ENCODE assay signal across 8 cellular contexts in the genomic region with DNA sequence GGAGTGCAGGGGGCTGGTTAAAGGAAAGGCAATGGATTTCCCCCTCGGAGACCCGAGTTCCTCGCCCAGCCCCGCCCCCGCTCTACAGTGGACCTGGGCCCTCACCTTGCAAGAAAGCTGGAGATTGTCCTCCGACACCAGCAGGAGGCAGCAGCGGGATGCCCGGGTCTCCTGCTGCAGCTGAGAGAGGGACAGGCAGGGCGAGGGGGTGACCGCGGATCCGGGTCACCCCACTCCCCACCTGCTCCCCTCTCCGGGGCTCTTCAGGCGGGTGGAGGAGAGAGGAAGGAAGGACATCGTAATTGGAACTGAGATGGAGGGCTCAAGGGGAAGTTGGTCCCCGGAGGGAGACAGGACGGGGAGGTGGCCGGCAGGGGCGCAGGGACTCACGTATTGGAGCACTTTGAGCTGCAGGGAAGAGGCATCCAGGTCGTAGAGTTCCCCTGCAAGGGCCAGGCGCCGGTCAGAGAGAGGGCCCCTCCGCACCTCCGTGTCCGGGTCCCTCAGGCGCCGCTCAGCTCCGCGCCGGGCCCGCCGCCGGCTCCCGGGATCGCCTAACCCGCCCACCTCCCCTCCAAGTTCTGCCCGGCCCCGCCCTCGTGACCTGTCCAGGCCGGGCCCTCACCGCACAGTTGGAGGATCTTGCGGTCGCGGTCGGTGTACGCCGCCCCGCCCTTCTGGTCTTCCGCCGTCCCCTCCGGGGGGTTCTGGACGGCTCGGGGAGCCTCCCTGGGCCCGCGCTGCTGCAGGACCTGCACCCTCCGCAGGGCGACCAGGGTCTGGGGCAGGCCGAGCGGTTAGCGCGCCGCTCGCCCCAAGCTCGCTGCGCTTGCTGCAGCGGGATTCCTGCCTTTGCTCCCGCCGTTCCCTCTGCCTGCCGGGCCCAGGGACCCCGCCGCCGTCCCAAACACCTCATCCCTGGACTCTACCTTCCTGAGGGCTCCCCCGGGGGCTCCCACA.
A peak's percentile ranks its signal among the peaks of the same experiment; 100 is the strongest.
DNase-seq lines count a peak whose midpoint lies in the region; ATAC-seq and TF ChIP-seq lines count a peak whose summit lies in the region.

No MANE protein-coding gene starts in this region.

- H3K4me3 ChIP-seq in Panc1 (ENCODE audit: low read depth in 2 of 2, low read length in 2 of 2) (peak overlapping the region; percentile 21 to 38), ascending aorta (peak overlapping the region; percentile 11 to 54)

- intact Hi-C loops in Panc1 (cut with micrococcal nuclease; ENCODE audit: unreplicated experiment) = loop anchor here (5.0 kb wide), 2 partner anchors 92 to 108 kb away; no protein-coding TSS in a partner anchor
- intact Hi-C loops in ascending aorta (cut with DNase I) = loop anchor here (5.0 kb wide), 1 partner anchor 587 kb away; no protein-coding TSS in a partner anchor

- no peak overlapping the region for H3K27ac ChIP-seq in Panc1 (ENCODE audit: low read length)
- no peak overlapping the region for H3K27ac ChIP-seq in ascending aorta

- DNase-seq in Panc1 (ENCODE audit: low read depth, low spot score) (no peak), ascending aorta (ENCODE audit: low spot score in 2 of 2) (no peak), islet precursor cell (peak; percentile 92), AG20443 (ENCODE audit: low spot score) (no peak)
- DNase-seq in stimulated activated CD4-positive, alpha-beta T cell treated with anti-CD3 and anti-CD28 coated beads, TNF-alpha, amount 100 ng/mL, for 4 hours (ENCODE audit: low read depth in 3 of 3) = peak in 2 of 3 experiments; percentile 4 to 11

- H3K9me3 ChIP-seq in Panc1 (ENCODE audit: control insufficient read depth, insufficient read depth, low read depth, low read length) (no peaks in the 10 kb centered on the region), ascending aorta (no peaks in the 10 kb centered on the region)

- H3K27me3 ChIP-seq in Panc1 (ENCODE audit: control insufficient read depth, insufficient read depth, low read length) = peaks cover 19% of the 10 kb centered on the region
- peaks cover 11% of the 10 kb centered on the region for H3K27me3 ChIP-seq in ascending aorta

- in situ Hi-C loops in Panc1 (cut with HindIII; ENCODE audit: low pct_unique_long_range_greater_than_20kb, low sequenced_read_pairs) = no loop called here

- TF ChIP-seq CTCF in GM12874 (IDR thresholded peaks at IDR 0.05; ENCODE audit: insufficient read depth, low read depth, low read length) = peak; percentile 54
- TF ChIP-seq CTCF in Panc1 (IDR thresholded peaks at IDR 0.05) = peak; percentile 96
- peak in 2 of 3 experiments; percentile 4 to 48 for TF ChIP-seq CTCF in ascending aorta (IDR thresholded peaks at IDR 0.05)

- ATAC-seq in Panc1 = peak; percentile 77
- no peak for ATAC-seq in HG03354 (IDR thresholded peaks at IDR 0.05; ENCODE audit: poor library complexity, severe bottlenecking, unreplicated experiment)
- ATAC-seq in HG02588 (IDR thresholded peaks at IDR 0.05; ENCODE audit: unreplicated experiment) = no peak

- no peaks in the 10 kb centered on the region for H3K36me3 ChIP-seq in Panc1 (ENCODE audit: control insufficient read depth, insufficient read depth, low read length)
- H3K36me3 ChIP-seq in ascending aorta = no peaks in the 10 kb centered on the region

- no TSS peak for BruUV-seq in Panc1 (replicated peaks; lab: Mats Ljungman, UMichigan)

- no peaks in the 10 kb centered on the region for H3K4me1 ChIP-seq in Panc1 (ENCODE audit: control insufficient read depth, insufficient read depth, low read length)
- H3K4me1 ChIP-seq in ascending aorta = peaks cover 3 to 9% of the 10 kb centered on the region in 2 donors

- CTCF ChIA-PET in Panc1 (lab: Charles Lee) = interaction anchor here (0.5 to 2.9 kb wide), 15 partner anchors 9 to 547 kb away, joined by 3 to 24 read pairs (median 5); no protein-coding TSS in a partner anchor

- POLR2A ChIA-PET in Panc1 (lab: Charles Lee) = interaction anchor here (0.6 kb wide), 2 partner anchors 82 to 162 kb away, joined by 4 to 10 read pairs; no protein-coding TSS in a partner anchor

Comparison
In these comparisons a context has a peak if more than half of its experiments do, and no peak if none do; other contexts are left out.
1. CTCF ChIP-seq: peak in every context shown above with its lines; median percentile 96 in Panc1; 54 in GM12874; 26 in ascending aorta.
2. DNase-seq: peak in islet precursor cell (single experiment) and stimulated activated CD4-positive, alpha-beta T cell treated with anti-CD3 and anti-CD28 coated beads, TNF-alpha, amount 100 ng/mL, for 4 hours (2 of 3); none in Panc1 (single experiment), ascending aorta (0 of 2) and AG20443 (single experiment).